In genomic region chrX:25012793-25013592, GRCh38 we compare ENCODE assay signal across 10 cellular contexts. TPM values are rescaled to one million over a fixed set of nuclear protein-coding genes. Genes with fewer than 3 reads are reported as not detected.
DNase-seq lines count a peak whose midpoint lies in the region; ATAC-seq and TF ChIP-seq lines count a peak whose summit lies in the region.
"Had no signal": no experiment of that assay in that cellular context is flagged by ENCODE, and none has a peak within 500 bp of the region (broad histone marks: within the 10 kb centered on the region; RNA-seq: fewer than 3 reads in every experiment).

No MANE protein-coding gene starts in this region.

- no peak overlapping the region for H3K27ac ChIP-seq in mammary epithelial cell (ENCODE audit: insufficient read depth, low read depth, low read length)
- H3K27ac ChIP-seq in prostate gland, result no peak overlapping the region

- no peak for TF ChIP-seq CTCF in GM12875 (IDR thresholded peaks at IDR 0.05; ENCODE audit: borderline replicate concordance, insufficient read depth, low read depth, low read length)
- TF ChIP-seq CTCF in mammary epithelial cell (conservative IDR thresholded peaks at IDR 0.05 in 1 of 2, IDR thresholded peaks at IDR 0.05 in 1 of 2; ENCODE audit: extremely low read depth in 1 of 2, insufficient read depth in 1 of 2, low read depth in 1 of 2, low read length in 2 of 2), result no peak
- no peak for TF ChIP-seq CTCF in prostate gland (IDR thresholded peaks at IDR 0.05)
- TF ChIP-seq CTCF in GM13977 (IDR thresholded peaks at IDR 0.05; ENCODE audit: extremely low read depth, insufficient read depth, missing control alignments), result no peak

- 28% methylated on average over 5 of the region's 97 CpGs for WGBS in mammary epithelial cell (ENCODE audit: low coverage, missing lambda C conversion rate)
- whole genome bisulfite sequencing in prostate gland, result 2% methylated on average over 23 of the region's 97 CpGs

- H3K27me3 ChIP-seq in mammary epithelial cell (ENCODE audit: insufficient read depth, low read length) (peaks cover 33% of the 10 kb centered on the region), prostate gland (replicated peaks; ENCODE audit: insufficient read depth) (no peaks in the 10 kb centered on the region)

- BruUV-seq in mammary epithelial cell (replicated peaks; lab: Mats Ljungman, UMichigan), result no TSS peak

- peak overlapping the region; percentile 74 for H2AFZ ChIP-seq in mammary epithelial cell (ENCODE audit: low read depth, low read length)

- CTCF ChIA-PET in mammary epithelial cell (lab: Charles Lee; ENCODE audit: low non-redundant PET), result no interaction called here

- dilution Hi-C loops in mammary epithelial cell (cut with HindIII; ENCODE audit: low sequenced_read_pairs), result no loop called here

- DNase-seq in KBM-7 (peak; percentile 67), mammary epithelial cell (no peak), prostate gland (ENCODE audit: low spot score) (no peak), GDM1 (lab: John Stamatoyannopoulos, UW) (no peak), GM13977 (ENCODE audit: low spot score) (no peak)
- no peak for DNase-seq in stimulated activated CD4-positive, alpha-beta T cell treated with anti-CD3 and anti-CD28 coated beads, Interleukin-4, amount 100 ng/mL, for 1 hour
- DNase-seq: activated CD4-positive, alpha-beta T cell treated with anti-CD3 and anti-CD28 coated beads, Interleukin-2, amount 50 U/mL, for 48 hours had no signal

- H3K4me3 ChIP-seq in GM12875 (ENCODE audit: low read depth, low read length) (peak overlapping the region; percentile 44), mammary epithelial cell (replicated peaks in 1 of 3; ENCODE audit: insufficient read depth in 1 of 3, low read depth in 2 of 3, low read length in 3 of 3) (peak overlapping the region in 2 of 3 experiments; percentile 1 to 50), prostate gland (peak overlapping the region; percentile 8 to 16)

- H3K4me1 ChIP-seq in mammary epithelial cell (ENCODE audit: insufficient read depth, low read length) (peaks cover 8% of the 10 kb centered on the region), prostate gland (replicated peaks) (no peaks in the 10 kb centered on the region)

- intact Hi-C loops in mammary epithelial cell (cut with micrococcal nuclease) (no loop called here), prostate gland (cut with DNase I) (no loop called here)

- peak overlapping the region; percentile 82 for H3K4me2 ChIP-seq in mammary epithelial cell (ENCODE audit: insufficient read depth, low read depth, low read length)

- in situ Hi-C loops in KBM-7 (cut with MboI; ENCODE audit: low pct_unique_long_range_greater_than_20kb, low sequenced_read_pairs), result no loop called here
- in situ Hi-C loops in mammary epithelial cell (cut with MboI; ENCODE audit: low sequenced_read_pairs in 2 of 2), result no loop called here
- in situ Hi-C loops in GM13977 (cut with MboI; ENCODE audit: low pct_unique_long_range_greater_than_20kb, low sequenced_read_pairs, unreplicated experiment), result no loop called here

- no peak for TF ChIP-seq POLR2A in prostate gland (IDR thresholded peaks at IDR 0.05)

- H3K79me2 ChIP-seq in mammary epithelial cell (ENCODE audit: insufficient read depth, low read length), result no peaks in the 10 kb centered on the region

- H4K20me1 ChIP-seq in mammary epithelial cell (ENCODE audit: insufficient read depth, low read length), result no peaks in the 10 kb centered on the region

- H3K9ac ChIP-seq in mammary epithelial cell (ENCODE audit: insufficient read depth, low read length), result no peak overlapping the region

- H3K9me3 ChIP-seq in mammary epithelial cell (replicated peaks; ENCODE audit: insufficient read depth, low read length) (peaks cover 3% of the 10 kb centered on the region), prostate gland (no peaks in the 10 kb centered on the region)

- ATAC-seq in GM18858 (IDR thresholded peaks at IDR 0.05; ENCODE audit: unreplicated experiment), result no peak

- no peaks in the 10 kb centered on the region for H3K36me3 ChIP-seq in mammary epithelial cell (ENCODE audit: insufficient read depth, low read length)
- no peaks in the 10 kb centered on the region for H3K36me3 ChIP-seq in prostate gland

RNA-seq across cellular contexts. Expression of gene ARX, which starts 2.8 kb away (rescaled TPM):
- total RNA-seq in mammary epithelial cell (not detected), prostate gland (1 to 10 TPM in 1 of 2 donors, under 1 TPM in 1; 0.09 to 9.3 TPM)
- polyA plus RNA-seq in mammary epithelial cell, result not detected
- not detected for polyA minus RNA-seq in mammary epithelial cell
- total RNA-seq: liver had no signal
- polyA plus RNA-seq: liver had no signal
